ENCODE assay signal across 34 cellular contexts in the genomic region with DNA sequence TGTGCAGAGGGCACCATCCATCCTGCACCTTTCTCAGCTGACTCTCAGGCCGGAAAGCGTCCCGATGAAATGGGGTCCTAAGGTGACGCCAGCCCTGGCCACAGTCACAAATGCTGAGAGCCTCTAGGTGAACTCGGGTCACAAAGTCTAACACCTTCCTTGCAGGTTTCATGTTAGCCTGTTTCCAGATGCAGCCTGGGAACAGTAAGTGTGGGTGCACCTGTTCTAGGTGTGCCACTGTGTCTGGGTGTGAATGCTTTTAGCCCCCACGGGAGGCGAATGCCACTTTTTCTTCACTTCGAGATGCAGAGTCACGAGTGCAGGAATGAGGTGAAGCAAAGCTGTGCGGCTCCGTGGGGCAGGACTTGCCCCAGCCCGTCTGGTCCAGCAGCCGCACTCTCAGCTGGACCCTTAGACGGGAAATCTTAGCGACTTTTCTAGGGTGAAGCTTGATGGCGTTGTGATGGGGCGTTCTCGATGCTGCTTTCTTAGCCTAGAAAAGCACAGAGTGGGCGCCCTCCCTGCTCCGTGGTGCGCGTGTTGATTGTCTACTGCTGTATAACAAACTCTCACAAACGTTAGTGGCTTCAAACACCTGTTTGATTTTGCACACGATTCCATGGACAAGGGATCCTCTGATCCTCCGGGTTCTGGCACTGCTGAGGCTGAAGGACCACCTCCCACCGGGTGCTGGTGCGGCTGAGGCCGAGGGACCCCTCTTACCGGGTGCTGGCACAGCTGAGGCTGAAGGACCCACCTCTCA. TPM values are rescaled to one million over a fixed set of nuclear protein-coding genes. Genes with fewer than 3 reads are reported as not detected.
"Had no signal": no experiment of that assay in that cellular context is flagged by ENCODE, and none has a peak within 500 bp of the region (broad histone marks: within the 10 kb centered on the region; RNA-seq: fewer than 3 reads in every experiment).

No MANE protein-coding gene starts in this region.

- H3K27me3 Mint-ChIP-seq: activated B cell treated with CpG ODN at 0.5 μM for 24 hours; activated CD4-positive, alpha-beta memory T cell treated with anti-CD3 and anti-CD28 coated beads, Interleukin-2, amount 10 ng/mL, durations not matched to agents 7 days and 5 days; activated naive CD8-positive, alpha-beta T cell; activated T-helper 17 cell treated with anti-CD3 and anti-CD28 coated beads, Interleukin-2, amount 50 U/mL, for 72 hours; central memory CD8-positive, alpha-beta T cell had no signal

- H3K4me3 Mint-ChIP-seq: activated B cell treated with CpG ODN at 0.5 μM for 24 hours; activated CD4-positive, alpha-beta memory T cell treated with anti-CD3 and anti-CD28 coated beads, Interleukin-2, amount 10 ng/mL, durations not matched to agents 7 days and 5 days; activated naive CD4-positive, alpha-beta T cell treated with anti-CD3 and anti-CD28 coated beads for 36 hours; activated naive CD8-positive, alpha-beta T cell; activated T-helper 17 cell treated with anti-CD3 and anti-CD28 coated beads, Interleukin-2, amount 50 U/mL, for 72 hours; brain; central memory CD8-positive, alpha-beta T cell; T-helper 17 cell had no signal

- H3K36me3 Mint-ChIP-seq: activated naive CD8-positive, alpha-beta T cell; brain had no signal

- H3K4me1 Mint-ChIP-seq: activated B cell treated with CpG ODN at 0.5 μM for 24 hours; activated CD4-positive, alpha-beta memory T cell treated with anti-CD3 and anti-CD28 coated beads, Interleukin-2, amount 10 ng/mL, durations not matched to agents 7 days and 5 days; activated T-helper 17 cell treated with anti-CD3 and anti-CD28 coated beads, Interleukin-2, amount 50 U/mL, for 72 hours; brain; central memory CD8-positive, alpha-beta T cell; T-helper 17 cell had no signal

- H3K9me3 Mint-ChIP-seq: activated B cell treated with CpG ODN at 0.5 μM for 24 hours; activated CD4-positive, alpha-beta memory T cell treated with anti-CD3 and anti-CD28 coated beads, Interleukin-2, amount 10 ng/mL, durations not matched to agents 7 days and 5 days; activated naive CD4-positive, alpha-beta T cell treated with anti-CD3 and anti-CD28 coated beads for 36 hours; activated T-helper 17 cell treated with anti-CD3 and anti-CD28 coated beads, Interleukin-2, amount 50 U/mL, for 72 hours; central memory CD8-positive, alpha-beta T cell had no signal

- H3K4me3 ChIP-seq: MG63, SJCRH30 had no signal

- FAIRE-seq: astrocyte, TTC549 had no signal

- DNase-seq: activated B cell treated with CpG ODN at 0.5 μM for 24 hours; activated CD4-positive, alpha-beta memory T cell treated with anti-CD3 and anti-CD28 coated beads, Interleukin-2, amount 10 ng/mL, durations not matched to agents 7 days and 5 days; activated CD4-positive, alpha-beta T cell treated with anti-CD3 and anti-CD28 coated beads for 1 hour; activated CD4-positive, alpha-beta T cell treated with anti-CD3 and anti-CD28 coated beads, Interleukin-2, amount 50 U/mL, for 1 hour; activated gamma-delta T cell; activated naive CD4-positive, alpha-beta T cell treated with anti-CD3 and anti-CD28 coated beads for 36 hours; activated T-cell treated with anti-CD3 and anti-CD28 coated beads for 4 hours; activated T-cell treated with anti-CD3 and anti-CD28 coated beads, Interleukin-2, amount 50 U/mL, for 48 hours; amygdala; KG1; MG63; MV-4-11; NCI-H1092 treated with DMSO at 0.1 percent for 48 hours; NCI-H1417 treated with DMSO at 0.1 percent for 48 hours; NCI-H1694; NCI-H2029; NCI-H2107; NCI-H226; NCI-H510A; NCI-H526 treated with DMSO at 0.1 percent for 48 hours; NCI-H82; OCI-M1; Right ventricle myocardium superior; SJCRH30; T-helper 17 cell; T1000 had no signal

- H3K36me3 ChIP-seq: MG63, SJCRH30 had no signal

- H3K9me3 ChIP-seq: MG63, SJCRH30 had no signal

- H3K27ac ChIP-seq: RWPE1, SJCRH30 had no signal

- H3K27me3 ChIP-seq: MG63, SJCRH30 had no signal

- H3K27ac Mint-ChIP-seq: activated B cell treated with CpG ODN at 0.5 μM for 24 hours; activated CD4-positive, alpha-beta memory T cell treated with anti-CD3 and anti-CD28 coated beads, Interleukin-2, amount 10 ng/mL, durations not matched to agents 7 days and 5 days; activated naive CD4-positive, alpha-beta T cell treated with anti-CD3 and anti-CD28 coated beads for 36 hours; activated naive CD8-positive, alpha-beta T cell; activated T-helper 17 cell treated with anti-CD3 and anti-CD28 coated beads, Interleukin-2, amount 50 U/mL, for 72 hours; brain; T-helper 17 cell had no signal

- H3K4me1 ChIP-seq: SJCRH30 had no signal

- ATAC-seq: activated T-helper 17 cell treated with anti-CD3 and anti-CD28 coated beads, Interleukin-2, amount 50 U/mL, for 72 hours; Panc1; T-helper 17 cell had no signal

RNA-seq across cellular contexts. Expression of a gene that starts 13.6 kb away (rescaled TPM):
- total RNA-seq: activated B cell treated with CpG ODN at 0.5 μM for 24 hours, T-helper 17 cell had no signal
